14 cellular contexts compared by ENCODE assay signal in genomic region chr1:199759268-199759724, GRCh38.
DNase-seq lines count a peak whose midpoint lies in the region; ATAC-seq, FAIRE-seq and TF ChIP-seq lines count a peak whose summit lies in the region.
"Had no signal": no experiment of that assay in that cellular context is flagged by ENCODE, and none has a peak within 500 bp of the region (broad histone marks: within the 10 kb centered on the region; RNA-seq: fewer than 3 reads in every experiment).

No MANE protein-coding gene starts in this region.

- no peaks in the 10 kb centered on the region for H3K4me1 ChIP-seq in left lung
- H3K4me1 ChIP-seq: lower lobe of right lung had no signal

- FAIRE-seq in bronchial epithelial cell (lab: Jason Lieb, UNC): no peak
- FAIRE-seq: GM12878 had no signal

- peak; percentile 69; the same call in 1 of the 2 replicates for TF ChIP-seq EP300 in Ishikawa (IDR thresholded peaks at IDR 0.05; ENCODE audit: borderline replicate concordance)

- ATAC-seq in left lung (peak; percentile 91), HG02938 (IDR thresholded peaks at IDR 0.05; ENCODE audit: unreplicated experiment) (no peak)
- ATAC-seq: GM12878 had no signal

- no peak for TF ChIP-seq RAD21 in Ishikawa (IDR thresholded peaks at IDR 0.05; ENCODE audit: low read depth)

- H3K4me3 ChIP-seq in bronchial epithelial cell (ENCODE audit: low read depth, low read length) (no peak overlapping the region), left lung (no peak overlapping the region)
- H3K4me3 ChIP-seq: GM12878, lower lobe of right lung had no signal

- H3K36me3 ChIP-seq in bronchial epithelial cell (ENCODE audit: control insufficient read depth, insufficient read depth, low read length) (no peaks in the 10 kb centered on the region), left lung (no peaks in the 10 kb centered on the region)
- H3K36me3 ChIP-seq: lower lobe of right lung had no signal

- no peaks in the 10 kb centered on the region for H3K9me3 ChIP-seq in left lung
- H3K9me3 ChIP-seq: lower lobe of right lung had no signal

- H3K27me3 ChIP-seq in bronchial epithelial cell (ENCODE audit: control insufficient read depth, insufficient read depth, low read length): no peaks in the 10 kb centered on the region
- no peaks in the 10 kb centered on the region for H3K27me3 ChIP-seq in left lung

- intact Hi-C loops in left lung (cut with DNase I): no loop called here

- TF ChIP-seq CTCF in bronchial epithelial cell (IDR thresholded peaks at IDR 0.05; ENCODE audit: insufficient read depth, low read length, severe bottlenecking) (no peak), left lung (IDR thresholded peaks at IDR 0.05) (no peak), GM20000 (IDR thresholded peaks at IDR 0.05; ENCODE audit: extremely low read depth, missing control alignments) (no peak)

- in situ Hi-C loops in Caki2 (cut with HindIII; ENCODE audit: low pct_unique_long_range_greater_than_20kb, low sequenced_read_pairs): no loop called here

- no peak overlapping the region for H3K27ac ChIP-seq in left lung
- H3K27ac ChIP-seq: lower lobe of right lung had no signal

- DNase-seq in Caki2 (ENCODE audit: low read depth) (peak; percentile 41), bronchial epithelial cell (ENCODE audit: low read depth) (peak; percentile 88), left lung (no peak), NCI-H524 (lab: John Stamatoyannopoulos, UW) (no peak), GM20000 (ENCODE audit: low spot score) (no peak)
- DNase-seq in activated naive CD4-positive, alpha-beta T cell treated with Interleukin-2 at 50 U/mL for 16 hours: no peak
- DNase-seq: glutamatergic neuron, lower lobe of right lung, NCI-H146, NCI-H526 treated with DMSO at 0.1 percent for 48 hours, SIG-M5 had no signal

TF ChIP-seq in Ishikawa, 13 proteins besides CTCF, POLR2A, EP300 and RAD21:
- TF ChIP-seq TCF12 (IDR thresholded peaks at IDR 0.05; ENCODE audit: low read depth) (peak; percentile 42; the same call in 1 of the 2 replicates), EGR1 (IDR thresholded peaks at IDR 0.05) (no peak), TEAD4 (IDR thresholded peaks at IDR 0.05) (peak; percentile 80), NFIC (IDR thresholded peaks at IDR 0.05) (peak; percentile 88), CREB1 (IDR thresholded peaks at IDR 0.05; ENCODE audit: low read depth) (no peak), YY1 (IDR thresholded peaks at IDR 0.05; ENCODE audit: low read depth) (no peak), FOXM1 (IDR thresholded peaks at IDR 0.05; ENCODE audit: borderline replicate concordance, low read depth) (peak; percentile 80), MAX (IDR thresholded peaks at IDR 0.05) (peak; percentile 35), CEBPB (IDR thresholded peaks at IDR 0.05) (no peak), USF1 (IDR thresholded peaks at IDR 0.05) (no peak), TAF1 (IDR thresholded peaks at IDR 0.05; ENCODE audit: low read depth) (no peak), ZBTB7A (IDR thresholded peaks at IDR 0.05; ENCODE audit: low read depth) (no peak)
- TF ChIP-seq, protein P1, sequence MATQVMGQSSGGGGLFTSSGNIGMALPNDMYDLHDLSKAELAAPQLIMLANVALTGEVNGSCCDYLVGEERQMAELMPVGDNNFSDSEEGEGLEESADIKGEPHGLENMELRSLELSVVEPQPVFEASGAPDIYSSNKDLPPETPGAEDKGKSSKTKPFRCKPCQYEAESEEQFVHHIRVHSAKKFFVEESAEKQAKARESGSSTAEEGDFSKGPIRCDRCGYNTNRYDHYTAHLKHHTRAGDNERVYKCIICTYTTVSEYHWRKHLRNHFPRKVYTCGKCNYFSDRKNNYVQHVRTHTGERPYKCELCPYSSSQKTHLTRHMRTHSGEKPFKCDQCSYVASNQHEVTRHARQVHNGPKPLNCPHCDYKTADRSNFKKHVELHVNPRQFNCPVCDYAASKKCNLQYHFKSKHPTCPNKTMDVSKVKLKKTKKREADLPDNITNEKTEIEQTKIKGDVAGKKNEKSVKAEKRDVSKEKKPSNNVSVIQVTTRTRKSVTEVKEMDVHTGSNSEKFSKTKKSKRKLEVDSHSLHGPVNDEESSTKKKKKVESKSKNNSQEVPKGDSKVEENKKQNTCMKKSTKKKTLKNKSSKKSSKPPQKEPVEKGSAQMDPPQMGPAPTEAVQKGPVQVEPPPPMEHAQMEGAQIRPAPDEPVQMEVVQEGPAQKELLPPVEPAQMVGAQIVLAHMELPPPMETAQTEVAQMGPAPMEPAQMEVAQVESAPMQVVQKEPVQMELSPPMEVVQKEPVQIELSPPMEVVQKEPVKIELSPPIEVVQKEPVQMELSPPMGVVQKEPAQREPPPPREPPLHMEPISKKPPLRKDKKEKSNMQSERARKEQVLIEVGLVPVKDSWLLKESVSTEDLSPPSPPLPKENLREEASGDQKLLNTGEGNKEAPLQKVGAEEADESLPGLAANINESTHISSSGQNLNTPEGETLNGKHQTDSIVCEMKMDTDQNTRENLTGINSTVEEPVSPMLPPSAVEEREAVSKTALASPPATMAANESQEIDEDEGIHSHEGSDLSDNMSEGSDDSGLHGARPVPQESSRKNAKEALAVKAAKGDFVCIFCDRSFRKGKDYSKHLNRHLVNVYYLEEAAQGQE (IDR thresholded peaks at IDR 0.05; ENCODE audit: low read depth): no peak

Comparison
In these comparisons a context has a peak if more than half of its experiments do, and no peak if none do; other contexts are left out.
1. DNase-seq: peak in Caki2 (single experiment) and bronchial epithelial cell (single experiment); none in left lung (0 of 2), activated naive CD4-positive, alpha-beta T cell treated with Interleukin-2 at 50 U/mL for 16 hours (single experiment), NCI-H524 (0 of 2) and GM20000 (single experiment).